Comparison of ENCODE assay signal across 8 cellular contexts in genomic region chr13:112943309-112944125, GRCh38. TPM values are rescaled to one million over a fixed set of nuclear protein-coding genes. Genes with fewer than 3 reads are reported as not detected.
A peak's percentile ranks its signal among the peaks of the same experiment; 100 is the strongest.
DNase-seq lines count a peak whose midpoint lies in the region; ATAC-seq lines count a peak whose summit lies in the region.

No MANE protein-coding gene starts in this region.

- intact Hi-C loops in left colon (cut with DNase I, micrococcal nuclease), result loop anchor here in 1 of 2 donors (10.0 kb wide), 1 partner anchor 91 kb away; no protein-coding TSS in a partner anchor

- peaks cover 6% of the 10 kb centered on the region for H3K4me1 ChIP-seq in SJCRH30

- DNase-seq in AG08395 (ENCODE audit: low spot score) (peak; percentile 42), SJCRH30 (peak; percentile 54 to 65), left colon (peak in 1 of 2 donors; percentile 54), NCI-H446 (lab: John Stamatoyannopoulos, UW) (no peak)
- DNase-seq in central memory CD8-positive, alpha-beta T cell (ENCODE audit: low spot score in 2 of 2), result no peak
- peak; percentile 7 to 12 for DNase-seq in stimulated activated CD4-positive, alpha-beta T cell treated with anti-CD3 and anti-CD28 coated beads, Interleukin-4, amount 100 ng/mL, for 48 hours (ENCODE audit: low read depth in 2 of 2)

- H3K36me3 ChIP-seq in SJCRH30, result no peaks in the 10 kb centered on the region

- ATAC-seq in GM18508 (IDR thresholded peaks at IDR 0.05; ENCODE audit: insufficient read depth, unreplicated experiment) (peak; percentile 24), HG03196 (IDR thresholded peaks at IDR 0.05; ENCODE audit: unreplicated experiment) (peak; percentile 36), left colon (peak; percentile 67)
- ATAC-seq in central memory CD8-positive, alpha-beta T cell (replicated peaks; ENCODE audit: extremely low read depth, poor library complexity, severe bottlenecking), result peak; percentile 39

- peaks cover 60% of the 10 kb centered on the region for H3K27me3 Mint-ChIP-seq in central memory CD8-positive, alpha-beta T cell

- H3K27ac ChIP-seq in SJCRH30, result no peak overlapping the region

- no peaks in the 10 kb centered on the region for H3K36me3 Mint-ChIP-seq in central memory CD8-positive, alpha-beta T cell (ENCODE audit: insufficient read depth)

- no peak overlapping the region for H3K27ac Mint-ChIP-seq in central memory CD8-positive, alpha-beta T cell (ENCODE audit: low read depth)

- H3K9me3 ChIP-seq in SJCRH30 (replicated peaks), result no peaks in the 10 kb centered on the region

- no peaks in the 10 kb centered on the region for H3K27me3 ChIP-seq in SJCRH30

- no peaks in the 10 kb centered on the region for H3K9me3 Mint-ChIP-seq in central memory CD8-positive, alpha-beta T cell

- peak overlapping the region; percentile 58 for H3K4me3 ChIP-seq in SJCRH30

- peak overlapping the region; percentile 82 for H3K4me3 Mint-ChIP-seq in central memory CD8-positive, alpha-beta T cell

- peaks cover 9% of the 10 kb centered on the region for H3K4me1 Mint-ChIP-seq in central memory CD8-positive, alpha-beta T cell

RNA-seq across cellular contexts. Expression of gene MCF2L, which starts 25.5 kb away (rescaled TPM):
- 4.4 and 4.6 TPM in 2 replicates for total RNA-seq in SJCRH30 (2014; rRNA removed; shearing (Covaris generic))
- 100 to 1,000 TPM in 1 of 2 donors, 10 to 100 TPM in 1; 86.9 to 101 TPM for total RNA-seq in left colon

Comparison
In these comparisons a context has a peak if more than half of its experiments do, and no peak if none do; other contexts are left out.
1. DNase-seq: peak in AG08395 (single experiment), SJCRH30 (2 of 2) and stimulated activated CD4-positive, alpha-beta T cell treated with anti-CD3 and anti-CD28 coated beads, Interleukin-4, amount 100 ng/mL, for 48 hours (2 of 2); none in central memory CD8-positive, alpha-beta T cell (0 of 2) and NCI-H446 (0 of 2).
2. RNA of gene MCF2L, which starts 25.5 kb away (total RNA-seq): 86.9 to 101 TPM in left colon; 4.4 to 4.6 TPM in SJCRH30; every median in the first group is over 10 times any median in the second.
3. Peak in every context shown above with its lines, with median percentiles within 50 percentile points of each other: ATAC-seq.